6 cellular contexts compared by ENCODE assay signal in the genomic region with DNA sequence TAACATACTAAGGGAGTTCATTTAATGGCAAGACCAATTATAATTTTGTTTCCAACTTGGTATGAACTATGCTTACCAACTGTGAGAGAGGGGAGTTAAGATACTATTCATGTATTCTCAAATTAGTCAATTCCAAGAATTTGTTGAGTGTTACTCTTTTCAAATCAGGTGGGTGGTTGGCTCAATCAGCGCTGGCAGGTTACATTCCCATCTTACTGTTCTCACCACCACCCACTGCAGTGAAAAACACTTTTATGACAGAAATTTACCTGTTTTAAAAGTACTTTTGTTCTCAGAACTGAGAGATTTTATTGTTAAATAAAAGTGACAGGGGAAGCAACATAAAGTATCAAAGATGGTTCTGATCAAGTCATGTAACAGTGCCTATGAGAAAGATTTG.
"Had no signal": no experiment of that assay in that cellular context is flagged by ENCODE, and none has a peak within 500 bp of the region (broad histone marks: within the 10 kb centered on the region; RNA-seq: fewer than 3 reads in every experiment).

No MANE protein-coding gene starts in this region.

- H3K27ac ChIP-seq: HL-60 had no signal

- DNase-seq: IMR-90, KBM-7, KG1 had no signal

- FAIRE-seq: HepG2, HTR-8/SVneo had no signal

- ATAC-seq: HepG2 had no signal
